Comparison of ENCODE assay signal across 25 cellular contexts in the genomic region with DNA sequence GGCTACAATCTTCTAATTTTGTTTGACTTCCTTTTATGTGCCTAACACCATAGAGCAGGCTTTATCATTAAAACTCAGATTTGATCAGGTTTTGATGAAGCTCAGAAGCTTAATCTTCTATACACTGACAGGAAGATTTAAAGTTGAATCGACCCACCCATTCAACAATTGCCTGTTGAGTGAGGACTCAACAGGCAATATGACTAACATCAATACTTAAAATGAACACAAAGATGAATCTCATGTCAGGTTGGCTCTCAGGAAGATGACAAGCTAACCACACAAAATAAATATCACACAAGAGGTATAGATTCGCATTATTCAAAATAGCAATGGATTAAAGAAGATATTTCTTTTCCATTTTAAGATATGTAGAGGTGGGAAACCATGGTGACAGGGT. TPM values are rescaled to one million over a fixed set of nuclear protein-coding genes. Genes with fewer than 3 reads are reported as not detected.
DNase-seq lines count a peak whose midpoint lies in the region; ATAC-seq lines count a peak whose summit lies in the region.
"Had no signal": no experiment of that assay in that cellular context is flagged by ENCODE, and none has a peak within 500 bp of the region (broad histone marks: within the 10 kb centered on the region; RNA-seq: fewer than 3 reads in every experiment).

No MANE protein-coding gene starts in this region.

- H3K9me3 Mint-ChIP-seq in activated T-cell treated with anti-CD3 and anti-CD28 coated beads, Interleukin-2, amount 50 U/mL, for 72 hours: no peaks in the 10 kb centered on the region
- H3K9me3 Mint-ChIP-seq in activated T-helper 17 cell treated with anti-CD3 and anti-CD28 coated beads, Interleukin-2, amount 50 U/mL, for 72 hours: no peaks in the 10 kb centered on the region
- H3K9me3 Mint-ChIP-seq: CD4-positive, alpha-beta memory T cell had no signal

- no peak for DNase-seq in activated T-cell treated with anti-CD3 and anti-CD28 coated beads, Interleukin-2, amount 50 U/mL, for 72 hours
- DNase-seq in activated T-cell treated with anti-CD3 and anti-CD28 coated beads for 4 hours: no peak
- DNase-seq in NCI-H187 treated with DMSO at 0.1 percent for 48 hours (lab: John Stamatoyannopoulos, UW): no peak
- no peak for DNase-seq in retina
- DNase-seq: 8988T; ACHN; BE2C; C1 segment of cervical spinal cord; CD4-positive, alpha-beta memory T cell; CD4-positive, CD25-positive, alpha-beta regulatory T cell; CD8-positive, alpha-beta memory T cell; COR-L47; DMS 273 treated with DMSO at 0.1 percent for 48 hours; DMS153; DMS53; DMS79; DND-41; EL; GDM1 had no signal

- peaks cover 6% of the 10 kb centered on the region for H3K4me1 Mint-ChIP-seq in activated T-cell treated with anti-CD3 and anti-CD28 coated beads, Interleukin-2, amount 50 U/mL, for 72 hours (ENCODE audit: low read depth)
- H3K4me1 Mint-ChIP-seq in activated T-helper 17 cell treated with anti-CD3 and anti-CD28 coated beads, Interleukin-2, amount 50 U/mL, for 72 hours: no peaks in the 10 kb centered on the region
- H3K4me1 Mint-ChIP-seq: CD14-positive monocyte; CD4-positive, alpha-beta memory T cell; CD4-positive, CD25-positive, alpha-beta regulatory T cell; CD8-positive, alpha-beta memory T cell had no signal

- H3K4me3 Mint-ChIP-seq in activated T-cell treated with anti-CD3 and anti-CD28 coated beads, Interleukin-2, amount 50 U/mL, for 72 hours: no peak overlapping the region
- no peak overlapping the region for H3K4me3 Mint-ChIP-seq in activated T-helper 17 cell treated with anti-CD3 and anti-CD28 coated beads, Interleukin-2, amount 50 U/mL, for 72 hours
- H3K4me3 Mint-ChIP-seq: CD14-positive monocyte; CD4-positive, alpha-beta memory T cell; CD4-positive, CD25-positive, alpha-beta regulatory T cell; CD8-positive, alpha-beta memory T cell had no signal

- no peak overlapping the region for H3K27ac Mint-ChIP-seq in activated T-cell treated with anti-CD3 and anti-CD28 coated beads, Interleukin-2, amount 50 U/mL, for 72 hours
- no peak overlapping the region for H3K27ac Mint-ChIP-seq in activated T-helper 17 cell treated with anti-CD3 and anti-CD28 coated beads, Interleukin-2, amount 50 U/mL, for 72 hours
- H3K27ac Mint-ChIP-seq: CD14-positive monocyte; CD4-positive, alpha-beta memory T cell; CD4-positive, CD25-positive, alpha-beta regulatory T cell; CD8-positive, alpha-beta memory T cell had no signal

- no peaks in the 10 kb centered on the region for H3K36me3 Mint-ChIP-seq in activated T-cell treated with anti-CD3 and anti-CD28 coated beads, Interleukin-2, amount 50 U/mL, for 72 hours (ENCODE audit: insufficient read depth in 2 of 2)
- no peaks in the 10 kb centered on the region for H3K36me3 Mint-ChIP-seq in activated T-helper 17 cell treated with anti-CD3 and anti-CD28 coated beads, Interleukin-2, amount 50 U/mL, for 72 hours (ENCODE audit: low read depth)
- H3K36me3 Mint-ChIP-seq: CD14-positive monocyte; CD4-positive, alpha-beta memory T cell; CD4-positive, CD25-positive, alpha-beta regulatory T cell; CD8-positive, alpha-beta memory T cell had no signal

- no peaks in the 10 kb centered on the region for H3K27me3 Mint-ChIP-seq in activated T-cell treated with anti-CD3 and anti-CD28 coated beads, Interleukin-2, amount 50 U/mL, for 72 hours (ENCODE audit: low read depth)
- peaks cover 9% of the 10 kb centered on the region for H3K27me3 Mint-ChIP-seq in activated T-helper 17 cell treated with anti-CD3 and anti-CD28 coated beads, Interleukin-2, amount 50 U/mL, for 72 hours

- ATAC-seq in activated T-cell treated with anti-CD3 and anti-CD28 coated beads, Interleukin-2, amount 50 U/mL, for 72 hours (replicated peaks in 1 of 2): peak; percentile 31 to 64
- peak; percentile 48 for ATAC-seq in activated T-helper 17 cell treated with anti-CD3 and anti-CD28 coated beads, Interleukin-2, amount 50 U/mL, for 72 hours (replicated peaks)
- ATAC-seq: GM12878 had no signal

RNA-seq across cellular contexts. Expression of a gene that starts 36.7 kb away (rescaled TPM):
- total RNA-seq in activated T-cell treated with anti-CD3 and anti-CD28 coated beads, Interleukin-2, amount 50 U/mL, for 72 hours: 10 to 100 TPM; 19.5 to 19.8 TPM
- 10 to 100 TPM; 20.6 to 23.5 TPM for total RNA-seq in activated T-helper 17 cell treated with anti-CD3 and anti-CD28 coated beads, Interleukin-2, amount 50 U/mL, for 72 hours

RNA-seq across cellular contexts. Expression of a gene that starts 50.7 kb away (rescaled TPM):
- not detected for total RNA-seq in activated T-cell treated with anti-CD3 and anti-CD28 coated beads, Interleukin-2, amount 50 U/mL, for 72 hours
- not detected for total RNA-seq in activated T-helper 17 cell treated with anti-CD3 and anti-CD28 coated beads, Interleukin-2, amount 50 U/mL, for 72 hours
- total RNA-seq: A673; CD4-positive, alpha-beta memory T cell; CD4-positive, CD25-positive, alpha-beta regulatory T cell; CD8-positive, alpha-beta memory T cell; Daoy; G401; GM12878 had no signal
